16 cellular contexts compared by ENCODE assay signal in the genomic region with DNA sequence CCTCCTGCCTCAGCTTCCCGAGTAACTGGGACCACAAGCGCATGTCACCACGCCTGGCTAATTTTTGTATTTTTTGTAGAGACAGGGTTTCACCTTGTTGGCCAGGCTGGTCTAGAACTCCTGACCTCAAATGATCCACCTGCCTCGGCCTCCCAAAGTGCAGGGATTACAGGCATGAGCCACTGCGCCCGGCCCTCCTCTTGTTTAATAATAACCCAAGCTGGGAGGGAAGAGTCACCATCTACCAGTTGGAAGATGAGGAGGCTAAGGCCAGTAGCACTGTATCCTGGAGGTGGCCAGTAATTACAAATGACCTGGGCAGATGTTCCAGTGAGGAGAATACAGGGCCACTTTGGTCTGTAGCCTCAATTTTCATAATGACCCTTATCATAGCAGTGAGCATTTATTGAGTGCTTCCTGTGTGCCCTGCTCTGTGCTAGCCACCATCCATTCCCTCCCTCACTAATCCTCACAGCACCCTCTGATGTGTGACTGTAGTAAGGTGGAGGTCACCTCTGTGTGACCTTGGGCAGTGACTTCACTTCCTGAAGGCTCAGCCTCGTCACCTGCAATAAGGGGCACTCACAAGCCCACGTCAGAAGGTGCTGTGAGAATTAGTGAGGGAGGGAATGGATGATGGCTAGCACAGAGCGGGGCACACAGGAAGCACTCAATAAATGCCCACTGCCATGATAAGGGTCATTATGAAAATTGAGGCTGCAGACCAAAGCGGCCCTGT.
DNase-seq lines count a peak whose midpoint lies in the region; ATAC-seq and TF ChIP-seq lines count a peak whose summit lies in the region.
"Had no signal": no experiment of that assay in that cellular context is flagged by ENCODE, and none has a peak within 500 bp of the region (broad histone marks: within the 10 kb centered on the region; RNA-seq: fewer than 3 reads in every experiment).

No MANE protein-coding gene starts in this region.

- ATAC-seq in heart right ventricle, result no peak
- ATAC-seq: activated CD4-positive, alpha-beta T cell treated with anti-CD3 and anti-CD28 coated beads for 36 hours had no signal

- H3K27ac ChIP-seq in heart right ventricle (peak overlapping the region; percentile 50 to 94 (median 82)), OCI-LY3 (ENCODE audit: low read length) (peak overlapping the region; percentile 95), hepatocyte (peak overlapping the region; percentile 38), testis (peak overlapping the region; percentile 87 to 92)

- in situ Hi-C loops in GM13976 (cut with MboI; ENCODE audit: low sequenced_read_pairs, unreplicated experiment), result no loop called here

- H4K20me1 ChIP-seq in OCI-LY3 (ENCODE audit: insufficient read depth, low read length) (no peaks in the 10 kb centered on the region), hepatocyte (ENCODE audit: insufficient read depth, poor library complexity, severe bottlenecking) (no peaks in the 10 kb centered on the region)

- no peak for DNase-seq in heart right ventricle
- no peak for DNase-seq in cardiac septum (ENCODE audit: low spot score)
- no peak for DNase-seq in hepatocyte (ENCODE audit: low spot score)
- DNase-seq in testis, result no peak
- no peak for DNase-seq in stimulated activated CD4-positive, alpha-beta T cell treated with anti-CD3 and anti-CD28 coated beads, Interleukin-4, amount 100 ng/mL, for 4 hours
- DNase-seq in cerebellum (ENCODE audit: low spot score), result no peak
- no peak for DNase-seq in GM13976 (ENCODE audit: low spot score)
- DNase-seq: activated CD4-positive, alpha-beta T cell treated with anti-CD3 and anti-CD28 coated beads for 36 hours; activated naive CD8-positive, alpha-beta T cell treated with anti-CD3 and anti-CD28 coated beads for 36 hours; cerebellar nuclear complex; erythroblast; naive thymus-derived CD4-positive, alpha-beta T cell; NCI-H1694; NCI-H510A; stimulated activated CD4-positive, alpha-beta T cell treated with anti-CD3 and anti-CD28 coated beads, Interleukin-4, amount 100 ng/mL, for 1 hour had no signal

- TF ChIP-seq POLR2A in testis (IDR thresholded peaks at IDR 0.05), result no peak

- peaks cover 38 to 100% (median 96%) of the 10 kb centered on the region in 9 donors for H3K4me1 ChIP-seq in heart right ventricle
- H3K4me1 ChIP-seq in OCI-LY3 (ENCODE audit: low read length), result peaks cover 71% of the 10 kb centered on the region
- H3K4me1 ChIP-seq in hepatocyte (ENCODE audit: insufficient read depth), result peaks cover 17% of the 10 kb centered on the region
- peaks cover 74% of the 10 kb centered on the region for H3K4me1 ChIP-seq in testis

- H3K9me2 ChIP-seq in hepatocyte (replicated peaks; ENCODE audit: insufficient read depth), result no peaks in the 10 kb centered on the region

- H3K79me2 ChIP-seq in OCI-LY3 (ENCODE audit: low read length), result peaks cover 59% of the 10 kb centered on the region
- H3K79me2 ChIP-seq in hepatocyte, result no peaks in the 10 kb centered on the region

- TF ChIP-seq CTCF in heart right ventricle (IDR thresholded peaks at IDR 0.05) (no peak), OCI-LY3 (IDR thresholded peaks at IDR 0.05; ENCODE audit: low read depth, low read length) (no peak), hepatocyte (IDR thresholded peaks at IDR 0.05; ENCODE audit: poor library complexity) (no peak), testis (IDR thresholded peaks at IDR 0.05) (no peak), GM13976 (IDR thresholded peaks at IDR 0.05; ENCODE audit: borderline replicate concordance, control extremely low read depth, extremely low read depth, insufficient read depth, missing control alignments) (no peak)

- intact Hi-C loops in heart right ventricle (cut with DNase I), result loop anchor here in 1 of 10 donors (5.0 kb wide), 1 partner anchor 35 kb away; no protein-coding TSS in a partner anchor
- intact Hi-C loops in cardiac septum (cut with DNase I), result no loop called here
- intact Hi-C loops in testis (cut with DNase I; ENCODE audit: low total_unique reads), result no loop called here

- H3K9me3 ChIP-seq in heart right ventricle, result no peaks in the 10 kb centered on the region
- no peaks in the 10 kb centered on the region for H3K9me3 ChIP-seq in OCI-LY3 (ENCODE audit: insufficient read depth, low read length)
- H3K9me3 ChIP-seq in hepatocyte (ENCODE audit: low read depth), result no peaks in the 10 kb centered on the region
- H3K9me3 ChIP-seq in testis, result no peaks in the 10 kb centered on the region

- H2AFZ ChIP-seq in OCI-LY3 (ENCODE audit: low read depth, low read length) (no peak overlapping the region), hepatocyte (no peak overlapping the region)

- no peak overlapping the region for H3K4me3 ChIP-seq in heart right ventricle
- peak overlapping the region; percentile 74; the same call in 1 of the 2 replicates for H3K4me3 ChIP-seq in OCI-LY3 (ENCODE audit: low read length)
- H3K4me3 ChIP-seq in hepatocyte, result no peak overlapping the region
- H3K4me3 ChIP-seq in testis, result no peak overlapping the region

- H3K9ac ChIP-seq in OCI-LY3 (ENCODE audit: low read length), result peak overlapping the region; percentile 84

- H3K36me3 ChIP-seq in heart right ventricle (peaks cover 0 to 9% (median 0%) of the 10 kb centered on the region in 9 donors), OCI-LY3 (replicated peaks; ENCODE audit: low read depth, low read length) (peaks cover 28% of the 10 kb centered on the region), hepatocyte (replicated peaks; ENCODE audit: insufficient read depth, low read depth) (no peaks in the 10 kb centered on the region), testis (ENCODE audit: low read depth, missing control alignments) (no peaks in the 10 kb centered on the region)

- WGBS in heart right ventricle, 2 donors, result 87 to 93% methylated on average over 10 of the region's 10 CpGs
- 97% methylated on average over 10 of the region's 10 CpGs for WGBS in hepatocyte (ENCODE audit: low lambda C conversion rate, missing lambda C conversion rate)
- WGBS in testis, 2 donors, result 91% methylated on average over 10 of the region's 10 CpGs

- H3K27me3 ChIP-seq in heart right ventricle (no peaks in the 10 kb centered on the region), OCI-LY3 (ENCODE audit: low read depth, low read length) (no peaks in the 10 kb centered on the region), hepatocyte (no peaks in the 10 kb centered on the region), testis (no peaks in the 10 kb centered on the region)

- H3K4me2 ChIP-seq in OCI-LY3 (ENCODE audit: low read length), result peak overlapping the region; percentile 81
- H3K4me2 ChIP-seq in hepatocyte, result no peak overlapping the region

Comparison
In these comparisons a context has a peak if more than half of its experiments do, and no peak if none do; other contexts are left out.
1. H3K27ac ChIP-seq: peak in every context shown above with its lines; median percentile 95 in OCI-LY3; 90 in testis; 82 in heart right ventricle; 38 in hepatocyte.